In the genomic region with DNA sequence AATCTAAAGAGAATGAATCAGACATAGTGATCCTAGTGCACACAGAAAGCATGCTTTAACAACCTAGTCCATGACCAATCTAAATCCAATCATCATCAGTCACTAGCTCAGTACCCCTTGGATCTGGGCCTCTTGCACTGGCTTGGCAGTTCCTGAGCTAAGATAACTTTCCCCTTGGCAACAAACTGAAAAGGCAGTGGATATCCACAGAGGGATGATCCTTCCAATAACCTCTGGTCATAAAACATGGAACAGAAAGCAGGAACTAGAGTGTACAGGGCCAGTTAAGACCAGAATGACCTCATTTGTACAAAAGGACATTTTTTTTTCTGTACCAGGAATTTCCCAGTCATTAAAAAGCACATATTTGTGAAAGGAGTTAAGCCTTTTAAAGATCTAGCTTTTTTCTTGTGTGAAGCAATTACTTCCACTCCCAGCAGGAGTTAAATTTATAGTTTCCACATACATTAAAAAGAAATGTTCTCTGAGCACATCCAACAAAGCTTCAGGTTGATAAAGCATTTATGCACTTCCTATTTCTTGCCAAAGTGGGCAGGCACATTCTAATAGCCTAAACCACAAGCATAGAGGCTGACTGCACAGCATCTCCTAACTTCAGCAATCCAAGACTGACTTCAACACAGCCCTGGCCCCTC, we compare ENCODE assay signal across 8 cellular contexts. TPM values are rescaled to one million over a fixed set of nuclear protein-coding genes. Genes with fewer than 3 reads are reported as not detected.
DNase-seq lines count a peak whose midpoint lies in the region; ATAC-seq and TF ChIP-seq lines count a peak whose summit lies in the region.
"Had no signal": no experiment of that assay in that cellular context is flagged by ENCODE, and none has a peak within 500 bp of the region (broad histone marks: within the 10 kb centered on the region; RNA-seq: fewer than 3 reads in every experiment).

No MANE protein-coding gene starts in this region.

- DNase-seq in M059J (ENCODE audit: low read depth), result peak; percentile 63
- DNase-seq in ascending aorta (ENCODE audit: low spot score in 2 of 2), result no peak
- peak; percentile 5 for DNase-seq in hepatic stellate cell (ENCODE audit: low spot score)
- no peak for DNase-seq in upper lobe of left lung
- no peak for DNase-seq in D341Med (ENCODE audit: low spot score)
- no peak for DNase-seq in hippocampal formation (lab: John Stamatoyannopoulos, UW)
- no peak for DNase-seq in cerebellum (ENCODE audit: low spot score)
- DNase-seq: RPMI8226 had no signal

- TF ChIP-seq CTCF in ascending aorta (IDR thresholded peaks at IDR 0.05), result no peak
- no peak for TF ChIP-seq CTCF in upper lobe of left lung (IDR thresholded peaks at IDR 0.05)

- no peak overlapping the region for H3K4me3 ChIP-seq in ascending aorta
- H3K4me3 ChIP-seq in upper lobe of left lung, result no peak overlapping the region

- peak overlapping the region; percentile 6 to 19 for H3K27ac ChIP-seq in ascending aorta
- H3K27ac ChIP-seq in upper lobe of left lung, result peak overlapping the region in 2 of 4 donors; percentile 49 to 53

- no peaks in the 10 kb centered on the region for H3K4me1 ChIP-seq in ascending aorta
- H3K4me1 ChIP-seq in upper lobe of left lung, result peaks cover 0 to 3% (median 0%) of the 10 kb centered on the region in 4 donors

- peak; percentile 49 to 84 for ATAC-seq in upper lobe of left lung (ENCODE audit: low FRiP score in 2 of 2)

- no peak for TF ChIP-seq EP300 in upper lobe of left lung (IDR thresholded peaks at IDR 0.05)

- no peak for TF ChIP-seq POLR2A in upper lobe of left lung (IDR thresholded peaks at IDR 0.05)

- H3K36me3 ChIP-seq in ascending aorta, result no peaks in the 10 kb centered on the region
- no peaks in the 10 kb centered on the region for H3K36me3 ChIP-seq in upper lobe of left lung

- H3K27me3 ChIP-seq in ascending aorta, result no peaks in the 10 kb centered on the region
- no peaks in the 10 kb centered on the region for H3K27me3 ChIP-seq in upper lobe of left lung

- intact Hi-C loops in ascending aorta (cut with DNase I), result no loop called here

- H3K9me3 ChIP-seq in ascending aorta (no peaks in the 10 kb centered on the region), upper lobe of left lung (no peaks in the 10 kb centered on the region)

RNA-seq across cellular contexts. Expression of gene GUCY1A2, which starts 30.0 kb away (rescaled TPM):
- 0.39 and 1.1 TPM in 2 replicates for total RNA-seq in M059J (2014; rRNA removed; shearing (Covaris generic))
- 5.6 TPM for total RNA-seq in ascending aorta
- 10 to 100 TPM in 3 of 6 donors, 1 to 10 TPM in 3; 4.2 to 22.9 (median 9.2) TPM for total RNA-seq in upper lobe of left lung
- total RNA-seq in cerebellum, result 59.4 TPM

Comparison
In these comparisons a context has a peak if more than half of its experiments do, and no peak if none do; other contexts are left out.
1. DNase-seq: peak in M059J (single experiment) and hepatic stellate cell (single experiment); none in ascending aorta (0 of 2), upper lobe of left lung (0 of 2), D341Med (single experiment), hippocampal formation (0 of 2) and cerebellum (single experiment).